In genomic region chr14:63616015-63616414, GRCh38 we compare ENCODE assay signal across 28 cellular contexts. TPM values are rescaled to one million over a fixed set of nuclear protein-coding genes. Genes with fewer than 3 reads are reported as not detected.
DNase-seq lines count a peak whose midpoint lies in the region; ATAC-seq and TF ChIP-seq lines count a peak whose summit lies in the region.
"Had no signal": no experiment of that assay in that cellular context is flagged by ENCODE, and none has a peak within 500 bp of the region (broad histone marks: within the 10 kb centered on the region; RNA-seq: fewer than 3 reads in every experiment).

No MANE protein-coding gene starts in this region.

- no peak overlapping the region for H3K4me2 ChIP-seq in H9 (ENCODE audit: insufficient read depth, insufficient read length, low read length)

- no peaks in the 10 kb centered on the region for H3K27me3 Mint-ChIP-seq in H9 (ENCODE audit: low read depth)
- no peaks in the 10 kb centered on the region for H3K27me3 Mint-ChIP-seq in central memory CD8-positive, alpha-beta T cell
- H3K27me3 Mint-ChIP-seq in activated T-cell treated with anti-CD3 and anti-CD28 coated beads, Interleukin-2, amount 50 U/mL, for 4 hours (ENCODE audit: low read depth): no peaks in the 10 kb centered on the region
- no peaks in the 10 kb centered on the region for H3K27me3 Mint-ChIP-seq in Caco-2 (ENCODE audit: insufficient read depth, unreplicated experiment)
- H3K27me3 Mint-ChIP-seq: memory B cell had no signal

- H3K23ac ChIP-seq in H9 (ENCODE audit: insufficient read length, low read depth, low read length): no peak overlapping the region

- H2BK5ac ChIP-seq in H9 (ENCODE audit: insufficient read length, low read length): peak overlapping the region; percentile 72

- TF ChIP-seq CTCF in H9 (conservative IDR thresholded peaks at IDR 0.05): no peak
- TF ChIP-seq CTCF in left lung (IDR thresholded peaks at IDR 0.05): no peak
- TF ChIP-seq CTCF in Caco-2 (IDR thresholded peaks at IDR 0.05; ENCODE audit: insufficient read depth in 1 of 2, low read depth in 1 of 2, low read length in 1 of 2, severe bottlenecking in 1 of 2, unreplicated experiment in 1 of 2): no peak

- no peak overlapping the region for H3K18ac ChIP-seq in H9 (ENCODE audit: insufficient read length, low read depth, low read length)

- CTCF ChIA-PET in Caco-2 (lab: Charles Lee): no interaction called here

- intact Hi-C loops in left lung (cut with DNase I) (no loop called here), Caco-2 (cut with micrococcal nuclease; ENCODE audit: unreplicated experiment) (no loop called here)

- H4K91ac ChIP-seq in H9 (ENCODE audit: insufficient read length, low read depth, low read length): no peak overlapping the region

- H3K4me3 ChIP-seq in left lung (no peak overlapping the region), Caco-2 (ENCODE audit: low read depth, low read length) (no peak overlapping the region)
- H3K4me3 ChIP-seq: esophagus squamous epithelium, psoas muscle, stomach, tibial artery had no signal

- H2BK20ac ChIP-seq in H9 (ENCODE audit: low read depth, low read length, poor library complexity, severe bottlenecking): no peak overlapping the region

- no peaks in the 10 kb centered on the region for H3K23me2 ChIP-seq in H9 (ENCODE audit: insufficient read length, low read depth, low read length, poor library complexity, severe bottlenecking)

- no peak for TF ChIP-seq POLR2A in erythroblast (IDR thresholded peaks at IDR 0.05; ENCODE audit: low read length)

- H3K4me1 Mint-ChIP-seq in H9: peaks cover 4 to 5% of the 10 kb centered on the region in 2 experiments
- peaks cover 35% of the 10 kb centered on the region for H3K4me1 Mint-ChIP-seq in central memory CD8-positive, alpha-beta T cell
- H3K4me1 Mint-ChIP-seq in activated T-cell treated with anti-CD3 and anti-CD28 coated beads, Interleukin-2, amount 50 U/mL, for 4 hours (ENCODE audit: low read depth): peaks cover 38% of the 10 kb centered on the region
- H3K4me1 Mint-ChIP-seq in Caco-2 (ENCODE audit: low read depth, unreplicated experiment): no peaks in the 10 kb centered on the region

- BruUV-seq in Caco-2 (replicated peaks; lab: Mats Ljungman, UMichigan): no TSS peak

- H2AK5ac ChIP-seq in H9 (ENCODE audit: insufficient read length, low read length): no peak overlapping the region

- no peaks in the 10 kb centered on the region for H3K36me3 ChIP-seq in left lung
- no peaks in the 10 kb centered on the region for H3K36me3 ChIP-seq in Caco-2 (ENCODE audit: control insufficient read depth, insufficient read depth, low read length)
- H3K36me3 ChIP-seq: tibial artery had no signal

- DNase-seq in H9: no peak
- DNase-seq in MV-4-11 (lab: John Stamatoyannopoulos, UW): peak; percentile 62
- no peak for DNase-seq in central memory CD8-positive, alpha-beta T cell (ENCODE audit: low spot score in 2 of 2)
- DNase-seq in left lung: peak; percentile 49 to 83
- DNase-seq in activated T-cell treated with anti-CD3 and anti-CD28 coated beads, Interleukin-2, amount 50 U/mL, for 4 hours: no peak
- DNase-seq in erythroblast (lab: John Stamatoyannopoulos, UW): no peak
- DNase-seq in Caco-2: no peak
- DNase-seq: activated CD4-positive, alpha-beta T cell treated with anti-CD3 and anti-CD28 coated beads, Interleukin-2, amount 50 U/mL, for 4 hours; activated CD4-positive, CD25-positive, alpha-beta regulatory T cell; activated CD8-positive, alpha-beta memory T cell treated with anti-CD3 and anti-CD28 coated beads, Interleukin-2, amount 50 U/mL, for 48 hours; activated effector memory CD4-positive, alpha-beta T cell treated with Interleukin-2 at 50 U/mL for 16 hours; Calu3; DND-41; effector CD8-positive, alpha-beta T cell; esophagus squamous epithelium; HCEC 1CT; kidney glomerular epithelial cell; NCI-H1436; NCI-H2107; NCI-H524; psoas muscle; stimulated activated CD8-positive, alpha-beta memory T cell treated with anti-CD3 and anti-CD28 coated beads, Interleukin-4, amount 100 ng/mL, for 48 hours; stomach; T1000; tibial artery had no signal

- H4K5ac ChIP-seq in H9 (ENCODE audit: insufficient read length, low read depth, low read length): no peak overlapping the region

- ATAC-seq in central memory CD8-positive, alpha-beta T cell (replicated peaks; ENCODE audit: extremely low read depth, poor library complexity, severe bottlenecking): no peak
- ATAC-seq in left lung (peak; percentile 82), GM21737 (IDR thresholded peaks at IDR 0.05; ENCODE audit: unreplicated experiment) (no peak)
- ATAC-seq in activated T-cell treated with anti-CD3 and anti-CD28 coated beads, Interleukin-2, amount 50 U/mL, for 4 hours: no peak
- ATAC-seq: psoas muscle had no signal

- H2AFZ ChIP-seq in H9 (ENCODE audit: low read length): no peak overlapping the region

- H3K27ac Mint-ChIP-seq in H9 (peak overlapping the region in 1 of 3 experiments; percentile 83; a peak in 3 of 7 replicates), Caco-2 (ENCODE audit: unreplicated experiment) (no peak overlapping the region)
- peak overlapping the region; percentile 1 for H3K27ac Mint-ChIP-seq in central memory CD8-positive, alpha-beta T cell (ENCODE audit: low read depth)
- H3K27ac Mint-ChIP-seq: memory B cell had no signal

- H3K4me1 ChIP-seq in H9 (ENCODE audit: insufficient read depth, low read length) (no peaks in the 10 kb centered on the region), left lung (peaks cover 0 to 25% of the 10 kb centered on the region in 2 donors), Caco-2 (no peaks in the 10 kb centered on the region)
- H3K4me1 ChIP-seq: psoas muscle had no signal

- peaks cover 15% of the 10 kb centered on the region for H3K79me1 ChIP-seq in H9 (ENCODE audit: insufficient read depth, low read depth, low read length, poor library complexity, severe bottlenecking)

- H3K4me3 Mint-ChIP-seq in H9 (no peak overlapping the region), Caco-2 (ENCODE audit: unreplicated experiment) (no peak overlapping the region)
- no peak overlapping the region for H3K4me3 Mint-ChIP-seq in central memory CD8-positive, alpha-beta T cell
- no peak overlapping the region for H3K4me3 Mint-ChIP-seq in activated T-cell treated with anti-CD3 and anti-CD28 coated beads, Interleukin-2, amount 50 U/mL, for 4 hours
- H3K4me3 Mint-ChIP-seq: memory B cell had no signal

- no peak overlapping the region for H3K56ac ChIP-seq in H9 (ENCODE audit: insufficient read length, low read depth, low read length)

- no peak overlapping the region for H3K9ac ChIP-seq in H9 (ENCODE audit: extremely low read depth, insufficient read length, low read length)

- peaks cover 4 to 17% (median 14%) of the 10 kb centered on the region in 3 experiments; a peak in 5 of 7 replicates for H3K36me3 Mint-ChIP-seq in H9 (ENCODE audit: insufficient read depth in 1 of 3, low read depth in 3 of 3)
- H3K36me3 Mint-ChIP-seq in central memory CD8-positive, alpha-beta T cell (ENCODE audit: insufficient read depth): peaks cover 26% of the 10 kb centered on the region
- H3K36me3 Mint-ChIP-seq in activated T-cell treated with anti-CD3 and anti-CD28 coated beads, Interleukin-2, amount 50 U/mL, for 4 hours (ENCODE audit: insufficient read depth): peaks cover 26% of the 10 kb centered on the region
- peaks cover 20% of the 10 kb centered on the region for H3K36me3 Mint-ChIP-seq in Caco-2 (ENCODE audit: insufficient read depth, unreplicated experiment)

- no peak overlapping the region for H2BK12ac ChIP-seq in H9 (ENCODE audit: insufficient read length, low read depth, low read length)

- peaks cover 6% of the 10 kb centered on the region; the same call in 1 of the 2 replicates for H3K79me2 ChIP-seq in H9 (ENCODE audit: insufficient read depth, low read length)

- H3K9me3 ChIP-seq in H9 (ENCODE audit: control insufficient read depth, low read depth, low read length): no peaks in the 10 kb centered on the region
- no peaks in the 10 kb centered on the region for H3K9me3 ChIP-seq in left lung
- no peaks in the 10 kb centered on the region for H3K9me3 ChIP-seq in Caco-2
- H3K9me3 ChIP-seq: esophagus squamous epithelium, psoas muscle, stomach, tibial artery had no signal

- H3K27me3 ChIP-seq in H9 (ENCODE audit: insufficient read depth, low read length): no peaks in the 10 kb centered on the region
- H3K27me3 ChIP-seq in left lung: no peaks in the 10 kb centered on the region
- H3K27me3 ChIP-seq in Caco-2 (replicated peaks; ENCODE audit: control insufficient read depth, insufficient read depth, low read length): no peaks in the 10 kb centered on the region
- H3K27me3 ChIP-seq: esophagus squamous epithelium, stomach, tibial artery had no signal

- no peak overlapping the region for H3K27ac ChIP-seq in H9 (ENCODE audit: insufficient read length, low read depth, low read length)
- H3K27ac ChIP-seq in left lung: no peak overlapping the region
- H3K27ac ChIP-seq: C4-2B, esophagus squamous epithelium, psoas muscle, tibial artery had no signal

- H3K14ac ChIP-seq in H9 (ENCODE audit: insufficient read depth, low read length): no peak overlapping the region

- H3K9me3 Mint-ChIP-seq in H9: no peaks in the 10 kb centered on the region
- no peaks in the 10 kb centered on the region for H3K9me3 Mint-ChIP-seq in central memory CD8-positive, alpha-beta T cell
- no peaks in the 10 kb centered on the region for H3K9me3 Mint-ChIP-seq in activated T-cell treated with anti-CD3 and anti-CD28 coated beads, Interleukin-2, amount 50 U/mL, for 4 hours
- no peaks in the 10 kb centered on the region for H3K9me3 Mint-ChIP-seq in Caco-2 (ENCODE audit: unreplicated experiment)
- H3K9me3 Mint-ChIP-seq: memory B cell had no signal

- H4K8ac ChIP-seq in H9 (replicated peaks; ENCODE audit: insufficient read length, low read depth, low read length): no peak overlapping the region

- no peaks in the 10 kb centered on the region for H4K20me1 ChIP-seq in H9 (ENCODE audit: control insufficient read depth, insufficient read depth, insufficient read length)

- H3K4ac ChIP-seq in H9 (ENCODE audit: low read depth, low read length): no peak overlapping the region

- H2BK120ac ChIP-seq in H9 (ENCODE audit: low read depth, low read length, poor library complexity, severe bottlenecking): no peak overlapping the region

- H2BK15ac ChIP-seq in H9 (ENCODE audit: low read depth, low read length): no peak overlapping the region

- no CpG with 5 or more reads among the region's 5 CpGs for WGBS in H9 (ENCODE audit: extremely low coverage, insufficient read length, low lambda C conversion rate)

- POLR2A ChIA-PET in Caco-2 (lab: Charles Lee): interaction anchor here (0.6 kb wide), 1 partner anchor 26 kb away, joined by 3 read pairs; no protein-coding TSS in a partner anchor

- no peak overlapping the region for H3T11ph ChIP-seq in H9 (ENCODE audit: low read length)

RNA-seq across cellular contexts. Expression of gene WDR89, which starts 25.7 kb away (rescaled TPM):
- 24.0 and 26.4 TPM in 2 replicates for total RNA-seq in H9 (2021)
- total RNA-seq in left lung: 10 to 100 TPM; 10.9 to 13.4 TPM
- total RNA-seq in activated T-cell treated with anti-CD3 and anti-CD28 coated beads, Interleukin-2, amount 50 U/mL, for 4 hours: 10 to 100 TPM; 33.1 to 38.5 (median 33.2) TPM
- 14.4 and 16.6 TPM in 2 replicates for total RNA-seq in Caco-2 (2022)

Comparison
In these comparisons a context has a peak if more than half of its experiments do, and no peak if none do; other contexts are left out.
1. DNase-seq: peak in MV-4-11 (single experiment) and left lung (2 of 2); none in H9 (single experiment), central memory CD8-positive, alpha-beta T cell (0 of 2), activated T-cell treated with anti-CD3 and anti-CD28 coated beads, Interleukin-2, amount 50 U/mL, for 4 hours (single experiment), erythroblast (0 of 2) and Caco-2 (0 of 2).